In the genomic region with DNA sequence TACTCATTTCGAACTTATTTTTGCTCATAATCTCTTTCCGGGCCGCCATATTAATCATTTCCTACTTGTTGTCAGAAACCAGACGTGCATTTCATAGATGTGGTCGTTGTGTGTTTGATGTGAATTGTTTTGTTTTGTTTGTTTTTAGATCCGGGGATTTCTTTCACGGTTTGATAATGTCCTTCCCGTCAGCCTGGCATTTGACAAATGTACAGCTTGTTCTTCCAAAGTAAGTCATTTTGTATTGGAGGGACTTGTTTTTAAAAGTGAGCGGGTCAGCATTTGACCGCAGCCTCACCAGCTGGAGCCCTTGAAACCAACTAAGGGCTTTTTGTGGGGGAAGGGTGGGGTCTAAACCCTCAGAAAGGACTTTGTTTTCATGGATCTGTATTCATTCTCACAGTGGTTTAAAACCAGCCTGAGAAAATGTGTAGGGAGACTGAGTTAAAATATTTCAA, we compare ENCODE assay signal across 13 cellular contexts.
DNase-seq lines count a peak whose midpoint lies in the region; ATAC-seq and TF ChIP-seq lines count a peak whose summit lies in the region.
"Had no signal": no experiment of that assay in that cellular context is flagged by ENCODE, and none has a peak within 500 bp of the region (broad histone marks: within the 10 kb centered on the region; RNA-seq: fewer than 3 reads in every experiment).

No MANE protein-coding gene starts in this region.

- H3K27ac ChIP-seq in HEK293 (ENCODE audit: extremely low read depth, low read depth, low read length) = peak overlapping the region; percentile 50; the same call in 1 of the 2 replicates
- peak overlapping the region; percentile 51 for H3K27ac ChIP-seq in hepatocyte
- H3K27ac ChIP-seq: SK-N-MC had no signal

- WGBS in hepatocyte (ENCODE audit: low lambda C conversion rate, missing lambda C conversion rate) = 24% methylated on average over 10 of the region's 10 CpGs

- H3K27ac Mint-ChIP-seq in activated T-cell treated with anti-CD3 and anti-CD28 coated beads, Interleukin-2, amount 50 U/mL, for 72 hours = no peak overlapping the region
- H3K27ac Mint-ChIP-seq: activated CD4-positive, alpha-beta T cell treated with anti-CD3 and anti-CD28 coated beads for 36 hours had no signal

- CTCF ChIA-PET in HEK293 (lab: Yijun Ruan, JAX) = interaction anchor here (0.6 to 7.1 kb wide), 28 partner anchors 11 to 795 kb away, joined by 3 to 165 read pairs (median 4); no protein-coding TSS in a partner anchor

- H3K36me3 ChIP-seq in HEK293 (ENCODE audit: control insufficient read depth in 2 of 2, insufficient read depth in 1 of 2, low read length in 2 of 2) = no peaks in the 10 kb centered on the region; a peak in 1 of 3 replicates
- H3K36me3 ChIP-seq in hepatocyte (replicated peaks; ENCODE audit: insufficient read depth, low read depth) = no peaks in the 10 kb centered on the region

- H3K9me3 Mint-ChIP-seq in activated T-cell treated with anti-CD3 and anti-CD28 coated beads, Interleukin-2, amount 50 U/mL, for 72 hours = no peaks in the 10 kb centered on the region

- DNase-seq in astrocyte of the hippocampus (ENCODE audit: low read depth, low spot score) (peak; percentile 73), hepatocyte (ENCODE audit: low spot score) (no peak), pulmonary artery endothelial cell (ENCODE audit: low read depth, low spot score) (peak; percentile 64), AG08395 (ENCODE audit: low spot score) (no peak)
- DNase-seq in effector CD8-positive, alpha-beta T cell (lab: John Stamatoyannopoulos, UW) = no peak
- no peak for DNase-seq in activated T-cell treated with anti-CD3 and anti-CD28 coated beads, Interleukin-2, amount 50 U/mL, for 72 hours
- DNase-seq: activated CD4-positive, alpha-beta T cell treated with anti-CD3 and anti-CD28 coated beads for 36 hours; activated effector memory CD4-positive, alpha-beta T cell treated with Interleukin-2 at 50 U/mL for 16 hours; effector memory CD4-positive, alpha-beta T cell; stimulated activated CD4-positive, alpha-beta T cell treated with anti-CD3 and anti-CD28 coated beads, Interleukin-2, amount 100 ng/mL, for 48 hours had no signal

- H3K9me3 ChIP-seq in HEK293 (ENCODE audit: control insufficient read depth, insufficient read depth, low read depth, low read length) (no peaks in the 10 kb centered on the region), hepatocyte (ENCODE audit: low read depth) (no peaks in the 10 kb centered on the region)

- H3K36me3 Mint-ChIP-seq in activated T-cell treated with anti-CD3 and anti-CD28 coated beads, Interleukin-2, amount 50 U/mL, for 72 hours (ENCODE audit: insufficient read depth in 2 of 2) = peaks cover 0 to 13% of the 10 kb centered on the region in 2 donors

- no peak overlapping the region for H3K4me3 Mint-ChIP-seq in activated T-cell treated with anti-CD3 and anti-CD28 coated beads, Interleukin-2, amount 50 U/mL, for 72 hours
- H3K4me3 Mint-ChIP-seq: activated CD4-positive, alpha-beta T cell treated with anti-CD3 and anti-CD28 coated beads for 36 hours had no signal

- no peaks in the 10 kb centered on the region for H4K20me1 ChIP-seq in hepatocyte (ENCODE audit: insufficient read depth, poor library complexity, severe bottlenecking)

- H3K4me3 ChIP-seq in HEK293 (ENCODE audit: low read depth, low read length) (no peak overlapping the region), hepatocyte (no peak overlapping the region)
- H3K4me3 ChIP-seq: SK-N-MC had no signal

- no peaks in the 10 kb centered on the region for H3K27me3 Mint-ChIP-seq in activated T-cell treated with anti-CD3 and anti-CD28 coated beads, Interleukin-2, amount 50 U/mL, for 72 hours (ENCODE audit: low read depth)
- H3K27me3 Mint-ChIP-seq: activated CD4-positive, alpha-beta T cell treated with anti-CD3 and anti-CD28 coated beads for 36 hours had no signal

- H3K9me2 ChIP-seq in hepatocyte (replicated peaks; ENCODE audit: insufficient read depth) = no peaks in the 10 kb centered on the region

- no peaks in the 10 kb centered on the region for H3K79me2 ChIP-seq in hepatocyte

- POLR2A ChIA-PET in HEK293 (lab: Yijun Ruan, JAX) = no interaction called here

- peak overlapping the region; percentile 59 for H3K4me2 ChIP-seq in hepatocyte

- H3K27me3 ChIP-seq in hepatocyte = no peaks in the 10 kb centered on the region

- peak overlapping the region; percentile 2 for H2AFZ ChIP-seq in hepatocyte

- ATAC-seq in activated T-cell treated with anti-CD3 and anti-CD28 coated beads, Interleukin-2, amount 50 U/mL, for 72 hours (replicated peaks in 1 of 2) = no peak
- no peak for ATAC-seq in GM21526 (IDR thresholded peaks at IDR 0.05; ENCODE audit: low FRiP score, unreplicated experiment)
- ATAC-seq: activated CD4-positive, alpha-beta T cell treated with anti-CD3 and anti-CD28 coated beads for 36 hours had no signal

- no peaks in the 10 kb centered on the region for H3K4me1 Mint-ChIP-seq in activated T-cell treated with anti-CD3 and anti-CD28 coated beads, Interleukin-2, amount 50 U/mL, for 72 hours (ENCODE audit: low read depth)
- H3K4me1 Mint-ChIP-seq: activated CD4-positive, alpha-beta T cell treated with anti-CD3 and anti-CD28 coated beads for 36 hours had no signal

- peaks cover 27% of the 10 kb centered on the region for H3K4me1 ChIP-seq in HEK293 (ENCODE audit: control insufficient read depth, insufficient read depth, low read length)
- peaks cover 38% of the 10 kb centered on the region for H3K4me1 ChIP-seq in hepatocyte (ENCODE audit: insufficient read depth)

- no peak for TF ChIP-seq CTCF in HEK293 (tag by site-specific recombination; IDR thresholded peaks at IDR 0.05)
- TF ChIP-seq CTCF in hepatocyte (IDR thresholded peaks at IDR 0.05; ENCODE audit: poor library complexity) = no peak

TF ChIP-seq in HEK293, 187 proteins besides CTCF, POLR2A, EP300 and RAD21:
- TF ChIP-seq KLF8 (tag by site-specific recombination; IDR thresholded peaks at IDR 0.05) (no peak), HOXA7 (CRISPR knock-in tag; IDR thresholded peaks at IDR 0.05; ENCODE audit: borderline replicate concordance) (no peak), ZNF521 (tag by site-specific recombination; IDR thresholded peaks at IDR 0.05) (no peak), OSR2 (tag by site-specific recombination; IDR thresholded peaks at IDR 0.05) (no peak)
- TF ChIP-seq, protein P1, sequence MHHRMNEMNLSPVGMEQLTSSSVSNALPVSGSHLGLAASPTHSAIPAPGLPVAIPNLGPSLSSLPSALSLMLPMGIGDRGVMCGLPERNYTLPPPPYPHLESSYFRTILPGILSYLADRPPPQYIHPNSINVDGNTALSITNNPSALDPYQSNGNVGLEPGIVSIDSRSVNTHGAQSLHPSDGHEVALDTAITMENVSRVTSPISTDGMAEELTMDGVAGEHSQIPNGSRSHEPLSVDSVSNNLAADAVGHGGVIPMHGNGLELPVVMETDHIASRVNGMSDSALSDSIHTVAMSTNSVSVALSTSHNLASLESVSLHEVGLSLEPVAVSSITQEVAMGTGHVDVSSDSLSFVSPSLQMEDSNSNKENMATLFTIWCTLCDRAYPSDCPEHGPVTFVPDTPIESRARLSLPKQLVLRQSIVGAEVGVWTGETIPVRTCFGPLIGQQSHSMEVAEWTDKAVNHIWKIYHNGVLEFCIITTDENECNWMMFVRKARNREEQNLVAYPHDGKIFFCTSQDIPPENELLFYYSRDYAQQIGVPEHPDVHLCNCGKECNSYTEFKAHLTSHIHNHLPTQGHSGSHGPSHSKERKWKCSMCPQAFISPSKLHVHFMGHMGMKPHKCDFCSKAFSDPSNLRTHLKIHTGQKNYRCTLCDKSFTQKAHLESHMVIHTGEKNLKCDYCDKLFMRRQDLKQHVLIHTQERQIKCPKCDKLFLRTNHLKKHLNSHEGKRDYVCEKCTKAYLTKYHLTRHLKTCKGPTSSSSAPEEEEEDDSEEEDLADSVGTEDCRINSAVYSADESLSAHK (tag by site-specific recombination; IDR thresholded peaks at IDR 0.05) = 0 out of 2 replicates have a peak, but pooled peaks have one; percentile 19
- TF ChIP-seq, protein P2, sequence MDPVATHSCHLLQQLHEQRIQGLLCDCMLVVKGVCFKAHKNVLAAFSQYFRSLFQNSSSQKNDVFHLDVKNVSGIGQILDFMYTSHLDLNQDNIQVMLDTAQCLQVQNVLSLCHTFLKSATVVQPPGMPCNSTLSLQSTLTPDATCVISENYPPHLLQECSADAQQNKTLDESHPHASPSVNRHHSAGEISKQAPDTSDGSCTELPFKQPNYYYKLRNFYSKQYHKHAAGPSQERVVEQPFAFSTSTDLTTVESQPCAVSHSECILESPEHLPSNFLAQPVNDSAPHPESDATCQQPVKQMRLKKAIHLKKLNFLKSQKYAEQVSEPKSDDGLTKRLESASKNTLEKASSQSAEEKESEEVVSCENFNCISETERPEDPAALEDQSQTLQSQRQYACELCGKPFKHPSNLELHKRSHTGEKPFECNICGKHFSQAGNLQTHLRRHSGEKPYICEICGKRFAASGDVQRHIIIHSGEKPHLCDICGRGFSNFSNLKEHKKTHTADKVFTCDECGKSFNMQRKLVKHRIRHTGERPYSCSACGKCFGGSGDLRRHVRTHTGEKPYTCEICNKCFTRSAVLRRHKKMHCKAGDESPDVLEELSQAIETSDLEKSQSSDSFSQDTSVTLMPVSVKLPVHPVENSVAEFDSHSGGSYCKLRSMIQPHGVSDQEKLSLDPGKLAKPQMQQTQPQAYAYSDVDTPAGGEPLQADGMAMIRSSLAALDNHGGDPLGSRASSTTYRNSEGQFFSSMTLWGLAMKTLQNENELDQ (tag by site-specific recombination; IDR thresholded peaks at IDR 0.05; ENCODE audit: low read depth) = no peak

Comparison
In these comparisons a context has a peak if more than half of its experiments do, and no peak if none do; other contexts are left out.
1. DNase-seq: peak in astrocyte of the hippocampus (single experiment) and pulmonary artery endothelial cell (single experiment); none in hepatocyte (single experiment), AG08395 (single experiment), effector CD8-positive, alpha-beta T cell (single experiment) and activated T-cell treated with anti-CD3 and anti-CD28 coated beads, Interleukin-2, amount 50 U/mL, for 72 hours (0 of 2).